ENCODE assay signal across 21 cellular contexts in genomic region chr21:44857127-44857892, GRCh38.
"Had no signal": no experiment of that assay in that cellular context is flagged by ENCODE, and none has a peak within 500 bp of the region (broad histone marks: within the 10 kb centered on the region; RNA-seq: fewer than 3 reads in every experiment).

No MANE protein-coding gene starts in this region.

- H3K4me3 ChIP-seq: coronary artery, ovary, spleen, tibial artery, uterus had no signal

- DNase-seq: activated B cell treated with CpG ODN at 0.5 μM for 24 hours; activated CD4-positive, alpha-beta T cell treated with anti-CD3 and anti-CD28 coated beads for 4 hours; activated CD8-positive, alpha-beta T cell treated with anti-CD3 and anti-CD28 coated beads, Interleukin-2, amount 10 ng/mL, durations not matched to agents 7 days and 5 days; activated effector memory CD4-positive, alpha-beta T cell treated with Interleukin-2 at 50 U/mL for 16 hours; activated naive CD4-positive, alpha-beta T cell treated with anti-CD3 and anti-CD28 coated beads, Interleukin-2, amount 10 ng/mL, durations not matched to agents 7 days and 5 days; activated T-cell treated with anti-CD3 and anti-CD28 coated beads, Interleukin-2, amount 50 U/mL, for 4 hours; brain microvascular endothelial cell; effector CD4-positive, alpha-beta T cell; left colon; midbrain; spleen; stimulated activated CD4-positive, alpha-beta T cell treated with anti-CD3 and anti-CD28 coated beads, Interleukin-4, amount 100 ng/mL, for 4 hours; stimulated activated naive B cell treated with anti-CD40 and anti-IgM and Interleukin-4, amounts not matched to agents 10 μg/mL and 1 μg/mL and 100 μg/mL, for 72 hours; substantia nigra; T-cell; T-helper 9 cell; tibial artery; uterus had no signal

- H3K4me1 ChIP-seq: uterus had no signal

- H3K27ac ChIP-seq: brain microvascular endothelial cell, coronary artery, ovary, tibial artery, uterus had no signal

- H3K9me3 ChIP-seq: ovary, spleen, tibial artery, uterus had no signal

- ATAC-seq: activated CD8-positive, alpha-beta T cell treated with anti-CD3 and anti-CD28 coated beads, Interleukin-2, amount 10 ng/mL, durations not matched to agents 7 days and 5 days; activated T-cell treated with anti-CD3 and anti-CD28 coated beads, Interleukin-2, amount 50 U/mL, for 4 hours; left colon; SK-N-SH treated with all-trans-retinoic acid at 6 μM for 48 hours; stimulated activated naive B cell treated with anti-CD40 and anti-IgM and Interleukin-4, amounts not matched to agents 10 μg/mL and 1 μg/mL and 100 μg/mL, for 72 hours; T-cell had no signal

- H3K36me3 ChIP-seq: ovary, uterus had no signal

- H3K27me3 ChIP-seq: brain microvascular endothelial cell, ovary, spleen, tibial artery, uterus had no signal
